ENCODE assay signal across 13 cellular contexts in the genomic region with DNA sequence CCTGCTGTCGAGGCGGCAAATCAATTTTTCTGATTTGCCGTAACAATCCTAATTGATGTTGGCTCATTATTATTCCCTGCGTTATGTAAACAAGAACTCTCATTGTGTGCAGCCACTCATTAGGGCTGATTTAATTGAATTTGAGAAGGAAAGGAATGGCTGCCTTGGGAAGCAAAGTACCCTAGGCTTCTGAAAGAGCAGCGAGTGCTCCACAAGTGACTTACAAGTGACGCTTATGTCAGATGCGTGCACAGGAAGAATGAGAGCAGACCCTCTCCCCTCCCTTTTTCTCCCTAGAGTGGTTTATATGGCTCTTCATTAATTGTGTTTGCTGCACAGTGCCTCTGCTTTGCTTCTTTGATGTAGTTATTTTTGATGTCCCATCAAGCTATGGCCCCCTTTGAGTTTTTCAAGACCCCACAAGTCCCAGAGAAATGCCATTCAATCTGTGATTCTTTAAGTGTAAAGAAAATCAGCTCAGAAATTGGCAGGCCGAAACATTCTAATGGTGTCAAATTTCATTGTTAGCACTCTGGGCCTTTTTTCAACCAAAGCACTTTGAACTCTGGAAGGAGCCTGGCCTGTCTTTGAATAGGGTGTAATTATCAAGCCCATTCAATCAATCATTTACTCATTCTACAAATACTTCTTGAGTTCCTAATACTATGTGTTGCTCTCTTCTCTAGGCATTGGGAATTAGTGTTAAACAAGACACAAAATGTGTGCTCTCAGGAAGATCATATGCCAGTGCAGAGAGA.
DNase-seq lines count a peak whose midpoint lies in the region; ATAC-seq, FAIRE-seq and TF ChIP-seq lines count a peak whose summit lies in the region.
"Had no signal": no experiment of that assay in that cellular context is flagged by ENCODE, and none has a peak within 500 bp of the region (broad histone marks: within the 10 kb centered on the region; RNA-seq: fewer than 3 reads in every experiment).

No MANE protein-coding gene starts in this region.

- H3K27me3 Mint-ChIP-seq in naive thymus-derived CD4-positive, alpha-beta T cell, result peaks cover 0 to 3% (median 0%) of the 10 kb centered on the region in 5 donors

- H3K27me3 ChIP-seq in naive thymus-derived CD4-positive, alpha-beta T cell (ENCODE audit: control insufficient read depth in 2 of 2, insufficient read depth in 2 of 2, low read length in 2 of 2), result no peaks in the 10 kb centered on the region
- no peaks in the 10 kb centered on the region for H3K27me3 ChIP-seq in colonic mucosa

- no peak overlapping the region for H3K4me3 Mint-ChIP-seq in naive thymus-derived CD4-positive, alpha-beta T cell
- H3K4me3 Mint-ChIP-seq: activated T-cell treated with anti-CD3 and anti-CD28 coated beads, Interleukin-2, amount 50 U/mL, for 4 hours had no signal

- DNase-seq in Caki2 (ENCODE audit: low read depth) (peak; percentile 10), HuH-7.5 (ENCODE audit: low spot score) (peak; percentile 11), astrocyte of the hippocampus (ENCODE audit: low read depth, low spot score) (peak; percentile 36), colonic mucosa (no peak), H54 (ENCODE audit: insufficient read length, low spot score) (no peak)
- DNase-seq in naive thymus-derived CD4-positive, alpha-beta T cell, result peak in 2 of 9 donors; percentile 8 to 11
- DNase-seq: activated T-cell treated with anti-CD3 and anti-CD28 coated beads, Interleukin-2, amount 50 U/mL, for 4 hours; NCI-H2107; substantia nigra had no signal

- no peak for TF ChIP-seq CTCF in colonic mucosa (IDR thresholded peaks at IDR 0.05)

- H3K4me1 Mint-ChIP-seq in naive thymus-derived CD4-positive, alpha-beta T cell, result peaks cover 0 to 29% (median 9%) of the 10 kb centered on the region in 7 donors

- H3K36me3 ChIP-seq in naive thymus-derived CD4-positive, alpha-beta T cell (ENCODE audit: control insufficient read depth in 2 of 3, insufficient read depth in 3 of 3, low read length in 3 of 3), result no peaks in the 10 kb centered on the region
- H3K36me3 ChIP-seq in colonic mucosa, result no peaks in the 10 kb centered on the region

- CTCF ChIA-PET in naive thymus-derived CD4-positive, alpha-beta T cell (lab: Charles Lee), result interaction anchor here (1.0 kb wide), 1 partner anchor 270 kb away, joined by 5 read pairs; no protein-coding TSS in a partner anchor

- H3K27ac ChIP-seq in naive thymus-derived CD4-positive, alpha-beta T cell (ENCODE audit: low read depth, low read length), result peak overlapping the region; percentile 48
- H3K27ac ChIP-seq in colonic mucosa, result no peak overlapping the region
- H3K27ac ChIP-seq: parathyroid adenoma had no signal

- no peak for FAIRE-seq in H54 (lab: Jason Lieb, UNC)
- FAIRE-seq: bronchial epithelial cell had no signal

- TF ChIP-seq POLR2A in H54 (IDR thresholded peaks at IDR 0.05; ENCODE audit: low read depth, low read length), result no peak

- no peaks in the 10 kb centered on the region for H3K9me3 ChIP-seq in naive thymus-derived CD4-positive, alpha-beta T cell (ENCODE audit: control insufficient read depth in 2 of 3, low read length in 3 of 3)
- no peaks in the 10 kb centered on the region for H3K9me3 ChIP-seq in colonic mucosa

- H3K9ac ChIP-seq in colonic mucosa (ENCODE audit: low read depth in 2 of 2, low read length in 2 of 2), result no peak overlapping the region
- H3K9ac ChIP-seq: parathyroid adenoma had no signal

- H3K4me3 ChIP-seq in naive thymus-derived CD4-positive, alpha-beta T cell (ENCODE audit: low read length), result no peak overlapping the region
- no peak overlapping the region for H3K4me3 ChIP-seq in colonic mucosa

- in situ Hi-C loops in Caki2 (cut with HindIII; ENCODE audit: low pct_unique_long_range_greater_than_20kb, low sequenced_read_pairs), result no loop called here

- no peaks in the 10 kb centered on the region for H3K9me3 Mint-ChIP-seq in naive thymus-derived CD4-positive, alpha-beta T cell
- H3K9me3 Mint-ChIP-seq: activated T-cell treated with anti-CD3 and anti-CD28 coated beads, Interleukin-2, amount 50 U/mL, for 4 hours had no signal

- H3K4me1 ChIP-seq in naive thymus-derived CD4-positive, alpha-beta T cell (ENCODE audit: control insufficient read depth in 2 of 2, insufficient read depth in 2 of 2, low read length in 2 of 2), result peaks cover 0 to 34% of the 10 kb centered on the region in 2 donors
- no peaks in the 10 kb centered on the region for H3K4me1 ChIP-seq in colonic mucosa
- H3K4me1 ChIP-seq: parathyroid adenoma had no signal

- POLR2A ChIA-PET in naive thymus-derived CD4-positive, alpha-beta T cell (lab: Charles Lee), result interaction anchor here (0.6 to 1.4 kb wide), 3 partner anchors 17 to 169 kb away, joined by 3 to 6 read pairs (median 3); no protein-coding TSS in a partner anchor

- intact Hi-C loops in naive thymus-derived CD4-positive, alpha-beta T cell (cut with micrococcal nuclease), result loop anchor here (1.0 to 5.0 kb wide), 5 partner anchors 11 to 75 kb away; no protein-coding TSS in a partner anchor
- intact Hi-C loops in colonic mucosa (cut with DNase I), result no loop called here

- ATAC-seq in naive thymus-derived CD4-positive, alpha-beta T cell, result no peak
- ATAC-seq in GM18868 (IDR thresholded peaks at IDR 0.05; ENCODE audit: unreplicated experiment) (no peak), GM21786 (IDR thresholded peaks at IDR 0.05; ENCODE audit: unreplicated experiment) (no peak)

- H3K36me3 Mint-ChIP-seq in naive thymus-derived CD4-positive, alpha-beta T cell, result no peaks in the 10 kb centered on the region

- no peak overlapping the region for H3K27ac Mint-ChIP-seq in naive thymus-derived CD4-positive, alpha-beta T cell

Comparison
In these comparisons a context has a peak if more than half of its experiments do, and no peak if none do; other contexts are left out.
1. DNase-seq: peak in Caki2 (single experiment), HuH-7.5 (single experiment) and astrocyte of the hippocampus (single experiment); none in colonic mucosa (single experiment) and H54 (single experiment).